ENCODE assay signal across 8 cellular contexts in the genomic region with DNA sequence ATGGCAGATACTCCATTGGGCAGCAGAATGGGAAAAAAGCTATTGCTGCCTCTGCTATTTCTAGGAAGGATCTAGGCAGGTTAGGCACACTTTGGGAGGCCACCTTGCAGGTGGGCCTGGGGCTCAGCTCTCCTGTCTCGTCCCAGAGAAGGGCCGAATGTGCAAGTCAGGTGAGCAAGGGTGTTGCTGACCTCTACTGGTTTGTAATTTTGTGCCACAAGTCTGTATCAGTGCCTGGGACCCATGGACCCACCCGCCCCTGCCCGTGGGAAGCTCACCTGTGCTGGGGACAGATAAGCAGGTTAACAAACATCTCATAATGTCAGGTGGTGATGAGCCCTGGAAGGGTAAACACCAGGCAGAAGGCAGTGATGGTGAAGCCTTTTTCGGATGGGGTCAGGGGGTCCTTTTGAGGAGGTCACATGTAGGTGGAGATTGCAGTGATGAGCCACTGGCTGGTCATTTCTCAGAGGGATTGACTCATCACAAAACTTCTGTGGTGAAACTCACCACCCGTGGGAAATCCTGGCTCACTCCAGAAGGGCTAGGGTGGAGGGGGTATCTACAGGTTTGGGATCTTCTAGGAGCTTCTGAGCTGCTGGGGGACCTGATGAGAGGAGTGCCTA.
DNase-seq lines count a peak whose midpoint lies in the region; ATAC-seq and TF ChIP-seq lines count a peak whose summit lies in the region.

No MANE protein-coding gene starts in this region.

- ATAC-seq in GM18870 (IDR thresholded peaks at IDR 0.05; ENCODE audit: unreplicated experiment): peak; percentile 35
- ATAC-seq in HG03460 (IDR thresholded peaks at IDR 0.05; ENCODE audit: unreplicated experiment): no peak

- intact Hi-C loops in esophagus muscularis mucosa (cut with DNase I): loop anchor here (2.0 to 5.0 kb wide), 3 partner anchors 51 to 287 kb away; no protein-coding TSS in a partner anchor

- TF ChIP-seq CTCF in AG09309 (IDR thresholded peaks at IDR 0.05; ENCODE audit: control insufficient read depth, insufficient read depth, low read depth, low read length, missing control alignments) (no peak), esophagus muscularis mucosa (IDR thresholded peaks at IDR 0.05) (no peak), tibial nerve (IDR thresholded peaks at IDR 0.05) (no peak)

- H3K4me3 ChIP-seq in AG09309 (ENCODE audit: control insufficient read depth, low read depth, low read length) (no peak overlapping the region), MG63 (no peak overlapping the region), esophagus muscularis mucosa (no peak overlapping the region), tibial nerve (no peak overlapping the region)

- no peaks in the 10 kb centered on the region for H3K36me3 ChIP-seq in MG63
- H3K36me3 ChIP-seq in esophagus muscularis mucosa: peaks cover 0 to 5% (median 2%) of the 10 kb centered on the region in 4 donors
- peaks cover 0 to 7% (median 0%) of the 10 kb centered on the region in 3 donors for H3K36me3 ChIP-seq in tibial nerve

- DNase-seq in AG09309 (ENCODE audit: low read depth) (peak; percentile 16), MG63 (peak; percentile 25), esophagus muscularis mucosa (ENCODE audit: extremely low spot score) (peak; percentile 80), tibial nerve (ENCODE audit: low spot score in 2 of 2) (no peak), T1000 (lab: John Stamatoyannopoulos, UW) (no peak), NCI-H2029 (lab: John Stamatoyannopoulos, UW) (no peak)

- peak overlapping the region; percentile 33 to 60 (median 40) for H3K27ac ChIP-seq in esophagus muscularis mucosa (replicated peaks in 1 of 4)
- peak overlapping the region; percentile 13 to 88 (median 70) for H3K27ac ChIP-seq in tibial nerve

- H3K4me1 ChIP-seq in esophagus muscularis mucosa (peaks cover 24 to 29% (median 27%) of the 10 kb centered on the region in 4 donors), tibial nerve (peaks cover 3 to 33% (median 19%) of the 10 kb centered on the region in 4 donors)

- H3K27me3 ChIP-seq in MG63: no peaks in the 10 kb centered on the region
- peaks cover 0 to 20% (median 2%) of the 10 kb centered on the region in 4 donors for H3K27me3 ChIP-seq in esophagus muscularis mucosa
- H3K27me3 ChIP-seq in tibial nerve: peaks cover 0 to 8% of the 10 kb centered on the region in 2 donors

- TF ChIP-seq EP300 in esophagus muscularis mucosa (IDR thresholded peaks at IDR 0.05) (no peak), tibial nerve (IDR thresholded peaks at IDR 0.05) (no peak)

- WGBS in esophagus muscularis mucosa: 80% methylated on average over 5 of the region's 6 CpGs
- 68 to 77% methylated on average over 6 of the region's 6 CpGs for WGBS in tibial nerve, 2 donors

- TF ChIP-seq POLR2A in esophagus muscularis mucosa (IDR thresholded peaks at IDR 0.05; ENCODE audit: low read depth): no peak
- TF ChIP-seq POLR2A in tibial nerve (IDR thresholded peaks at IDR 0.05): no peak

- H3K9me3 ChIP-seq in MG63 (peaks cover 10% of the 10 kb centered on the region), esophagus muscularis mucosa (peaks cover 0 to 4% (median under 1%) of the 10 kb centered on the region in 4 donors), tibial nerve (peaks cover 0 to 17% (median 2%) of the 10 kb centered on the region in 4 donors)

Comparison
In these comparisons a context has a peak if more than half of its experiments do, and no peak if none do; other contexts are left out.
1. DNase-seq: peak in AG09309 (single experiment), MG63 (single experiment) and esophagus muscularis mucosa (single experiment); none in tibial nerve (0 of 2), T1000 (single experiment) and NCI-H2029 (single experiment).